ENCODE assay signal across 8 cellular contexts in genomic region chr14:64703393-64704144, GRCh38. TPM values are rescaled to one million over a fixed set of nuclear protein-coding genes. Genes with fewer than 3 reads are reported as not detected.
A peak's percentile ranks its signal among the peaks of the same experiment; 100 is the strongest.
DNase-seq lines count a peak whose midpoint lies in the region; ATAC-seq and TF ChIP-seq lines count a peak whose summit lies in the region.

No MANE protein-coding gene starts in this region.

- TF ChIP-seq CTCF in brain microvascular endothelial cell (IDR thresholded peaks at IDR 0.05; ENCODE audit: low read depth, low read length, missing control alignments) (no peak), upper lobe of left lung (IDR thresholded peaks at IDR 0.05) (no peak)

- TF ChIP-seq POLR2A in upper lobe of left lung (IDR thresholded peaks at IDR 0.05) = no peak

- CTCF ChIA-PET in activated naive CD4-positive, alpha-beta T cell treated with anti-CD3 and anti-CD28 coated beads, Interleukin-2, amount 10 ng/mL, durations not matched to agents 7 days and 5 days (lab: Charles Lee) = no interaction called here

- TF ChIP-seq EP300 in upper lobe of left lung (IDR thresholded peaks at IDR 0.05) = no peak

- H3K4me3 ChIP-seq in brain microvascular endothelial cell (ENCODE audit: low read depth, low read length) = peak overlapping the region; percentile 74
- peak overlapping the region; percentile 57 to 90 (median 76) for H3K4me3 ChIP-seq in upper lobe of left lung

- peaks cover 28 to 71% (median 56%) of the 10 kb centered on the region in 4 donors for H3K4me1 ChIP-seq in upper lobe of left lung

- H3K27ac Mint-ChIP-seq in activated naive CD4-positive, alpha-beta T cell treated with anti-CD3 and anti-CD28 coated beads, Interleukin-2, amount 10 ng/mL, durations not matched to agents 7 days and 5 days = no peak overlapping the region
- no peak overlapping the region for H3K27ac Mint-ChIP-seq in memory B cell

- in situ Hi-C loops in brain microvascular endothelial cell (cut with HindIII; ENCODE audit: low pct_ligation_motif_present, low sequenced_read_pairs) = no loop called here

- no peaks in the 10 kb centered on the region for H3K36me3 ChIP-seq in brain microvascular endothelial cell (replicated peaks)
- H3K36me3 ChIP-seq in upper lobe of left lung = no peaks in the 10 kb centered on the region

- no peak for ATAC-seq in memory B cell (ENCODE audit: low read depth)
- ATAC-seq in upper lobe of left lung (ENCODE audit: low FRiP score in 2 of 2) = no peak
- no peak for ATAC-seq in HG02973 (IDR thresholded peaks at IDR 0.05; ENCODE audit: unreplicated experiment)
- no peak for ATAC-seq in HG03139 (IDR thresholded peaks at IDR 0.05; ENCODE audit: unreplicated experiment)

- DNase-seq in activated naive CD4-positive, alpha-beta T cell treated with anti-CD3 and anti-CD28 coated beads, Interleukin-2, amount 10 ng/mL, durations not matched to agents 7 days and 5 days = no peak
- no peak for DNase-seq in activated naive CD4-positive, alpha-beta T cell treated with Interleukin-2 at 50 U/mL for 16 hours
- no peak for DNase-seq in brain microvascular endothelial cell
- DNase-seq in memory B cell (ENCODE audit: low spot score in 2 of 2) = no peak
- no peak for DNase-seq in upper lobe of left lung
- DNase-seq in SIG-M5 (lab: John Stamatoyannopoulos, UW) = no peak

- H3K27me3 ChIP-seq in brain microvascular endothelial cell (replicated peaks) = no peaks in the 10 kb centered on the region
- H3K27me3 ChIP-seq in upper lobe of left lung = no peaks in the 10 kb centered on the region

- peaks cover 88% of the 10 kb centered on the region for H3K27me3 Mint-ChIP-seq in activated naive CD4-positive, alpha-beta T cell treated with anti-CD3 and anti-CD28 coated beads, Interleukin-2, amount 10 ng/mL, durations not matched to agents 7 days and 5 days
- H3K27me3 Mint-ChIP-seq in memory B cell = peaks cover 17% of the 10 kb centered on the region

- peaks cover 4% of the 10 kb centered on the region for H3K36me3 Mint-ChIP-seq in activated naive CD4-positive, alpha-beta T cell treated with anti-CD3 and anti-CD28 coated beads, Interleukin-2, amount 10 ng/mL, durations not matched to agents 7 days and 5 days
- no peaks in the 10 kb centered on the region for H3K36me3 Mint-ChIP-seq in memory B cell

- H3K27ac ChIP-seq in brain microvascular endothelial cell = no peak overlapping the region
- peak overlapping the region; percentile 77 to 91 (median 84) for H3K27ac ChIP-seq in upper lobe of left lung

- peak overlapping the region; percentile 73 for H3K4me3 Mint-ChIP-seq in activated naive CD4-positive, alpha-beta T cell treated with anti-CD3 and anti-CD28 coated beads, Interleukin-2, amount 10 ng/mL, durations not matched to agents 7 days and 5 days
- peak overlapping the region; percentile 25 for H3K4me3 Mint-ChIP-seq in memory B cell

- H3K9me3 ChIP-seq in upper lobe of left lung = no peaks in the 10 kb centered on the region

- no peaks in the 10 kb centered on the region for H3K9me3 Mint-ChIP-seq in activated naive CD4-positive, alpha-beta T cell treated with anti-CD3 and anti-CD28 coated beads, Interleukin-2, amount 10 ng/mL, durations not matched to agents 7 days and 5 days
- no peaks in the 10 kb centered on the region for H3K9me3 Mint-ChIP-seq in memory B cell

- H3K4me1 Mint-ChIP-seq in activated naive CD4-positive, alpha-beta T cell treated with anti-CD3 and anti-CD28 coated beads, Interleukin-2, amount 10 ng/mL, durations not matched to agents 7 days and 5 days = peaks cover 66% of the 10 kb centered on the region
- peaks cover 24% of the 10 kb centered on the region for H3K4me1 Mint-ChIP-seq in memory B cell

- 8 to 11% methylated on average over 20 to 24 of the region's 26 CpGs for WGBS in upper lobe of left lung, 2 donors

RNA-seq across cellular contexts. Expression of gene PLEKHG3, which starts 0.7 kb away (rescaled TPM):
- 10 to 100 TPM; 12.8 to 49.2 (median 34.8) TPM for total RNA-seq in upper lobe of left lung
